In genomic region chr6:99589290-99589672, GRCh38 we compare ENCODE assay signal across 8 cellular contexts. TPM values are rescaled to one million over a fixed set of nuclear protein-coding genes. Genes with fewer than 3 reads are reported as not detected.
DNase-seq lines count a peak whose midpoint lies in the region; ATAC-seq and TF ChIP-seq lines count a peak whose summit lies in the region.

No MANE protein-coding gene starts in this region.

- H3K27me3 Mint-ChIP-seq in activated naive CD4-positive, alpha-beta T cell treated with anti-CD3 and anti-CD28 coated beads, Interleukin-2, amount 50 U/mL, for 24 hours: peaks cover 52% of the 10 kb centered on the region

- no peaks in the 10 kb centered on the region for H3K9me3 ChIP-seq in SU-DHL-6 (ENCODE audit: insufficient read depth, low read length)

- no peaks in the 10 kb centered on the region for H3K36me3 ChIP-seq in SU-DHL-6 (ENCODE audit: low read length)

- no peak overlapping the region for H3K27ac ChIP-seq in SU-DHL-6 (ENCODE audit: low read depth, low read length)

- no peaks in the 10 kb centered on the region for H3K36me3 Mint-ChIP-seq in activated naive CD4-positive, alpha-beta T cell treated with anti-CD3 and anti-CD28 coated beads, Interleukin-2, amount 50 U/mL, for 24 hours

- H3K79me2 ChIP-seq in SU-DHL-6 (ENCODE audit: insufficient read depth, low read length): no peaks in the 10 kb centered on the region

- no peak for DNase-seq in activated naive CD4-positive, alpha-beta T cell treated with anti-CD3 and anti-CD28 coated beads, Interleukin-2, amount 50 U/mL, for 16 hours
- no peak for DNase-seq in Right ventricle myocardium superior
- no peak for DNase-seq in sciatic nerve (ENCODE audit: low spot score)
- no peak for DNase-seq in NK-92 (lab: John Stamatoyannopoulos, UW; ENCODE audit: unreplicated experiment)
- no peak for DNase-seq in A172 (ENCODE audit: low spot score)

- peaks cover 23% of the 10 kb centered on the region for H3K4me1 Mint-ChIP-seq in activated naive CD4-positive, alpha-beta T cell treated with anti-CD3 and anti-CD28 coated beads, Interleukin-2, amount 50 U/mL, for 24 hours

- H3K9me2 ChIP-seq in SU-DHL-6 (replicated peaks; ENCODE audit: insufficient read depth, low read length): no peaks in the 10 kb centered on the region

- H3K27me3 ChIP-seq in SU-DHL-6 (ENCODE audit: low read length): no peaks in the 10 kb centered on the region

- peak overlapping the region; percentile 17 for H3K27ac Mint-ChIP-seq in activated naive CD4-positive, alpha-beta T cell treated with anti-CD3 and anti-CD28 coated beads, Interleukin-2, amount 50 U/mL, for 24 hours

- H3K4me3 ChIP-seq in SU-DHL-6 (ENCODE audit: insufficient read depth, low read length, poor library complexity, severe bottlenecking): no peak overlapping the region

- H4K20me1 ChIP-seq in SU-DHL-6 (ENCODE audit: low read depth, low read length): no peaks in the 10 kb centered on the region

- TF ChIP-seq CTCF in SU-DHL-6 (IDR thresholded peaks at IDR 0.05; ENCODE audit: insufficient read depth, low read length, poor library complexity, severe bottlenecking): no peak

- no peak overlapping the region for H2AFZ ChIP-seq in SU-DHL-6 (ENCODE audit: low read depth, low read length, severe bottlenecking)

- ATAC-seq in HG02970 (IDR thresholded peaks at IDR 0.05; ENCODE audit: low FRiP score, unreplicated experiment) (peak; percentile 14), Right ventricle myocardium superior (ENCODE audit: poor library complexity) (peak; percentile 15), sciatic nerve (peak; percentile 16)

- no peaks in the 10 kb centered on the region for H3F3A ChIP-seq in SU-DHL-6 (ENCODE audit: insufficient read depth)

- H3K9ac ChIP-seq in SU-DHL-6 (ENCODE audit: low read length): no peak overlapping the region

- H3K4me3 Mint-ChIP-seq in activated naive CD4-positive, alpha-beta T cell treated with anti-CD3 and anti-CD28 coated beads, Interleukin-2, amount 50 U/mL, for 24 hours: peak overlapping the region; percentile 91

- peak overlapping the region; percentile 45 for H3K4me2 ChIP-seq in SU-DHL-6 (ENCODE audit: low read depth, low read length, poor library complexity, severe bottlenecking)

- H3K9me3 Mint-ChIP-seq in activated naive CD4-positive, alpha-beta T cell treated with anti-CD3 and anti-CD28 coated beads, Interleukin-2, amount 50 U/mL, for 24 hours: no peaks in the 10 kb centered on the region

- intact Hi-C loops in Right ventricle myocardium superior (cut with DNase I) (loop anchor here (10.0 kb wide), 1 partner anchor 156 kb away; no protein-coding TSS in a partner anchor), sciatic nerve (cut with DNase I) (no loop called here)

RNA-seq across cellular contexts. Expression of gene PRDM13, which starts 17.4 kb away (rescaled TPM):
- total RNA-seq in Right ventricle myocardium superior (not detected), sciatic nerve (not detected)
- not detected in 2 replicates for total RNA-seq in A172 (2014; rRNA removed; shearing (Covaris generic))

RNA-seq across cellular contexts. Expression of gene CCNC, which starts 20.8 kb away (rescaled TPM):
- total RNA-seq in Right ventricle myocardium superior: 19.3 TPM
- total RNA-seq in sciatic nerve: 32.5 TPM
- total RNA-seq in A172 (2014; rRNA removed; shearing (Covaris generic)): 93.1 and 102 TPM in 2 replicates
